ENCODE assay signal across 1 cellular context in genomic region chr3:197394464-197395321, GRCh38.
TF ChIP-seq lines count a peak whose summit lies in the region.

No MANE protein-coding gene starts in this region.

TF ChIP-seq in SK-N-SH, 30 proteins besides CTCF, POLR2A, EP300 and RAD21 (continued from another document):
- TF ChIP-seq REST (IDR thresholded peaks at IDR 0.05; ENCODE audit: low read depth, low read length) (no peak; the same call in 1 of the 2 replicates), IRF3 (IDR thresholded peaks at IDR 0.05; ENCODE audit: low read depth, low read length) (no peak), TAF1 (IDR thresholded peaks at IDR 0.05; ENCODE audit: borderline replicate concordance, low read depth, low read length) (no peak), MAX (IDR thresholded peaks at IDR 0.05; ENCODE audit: low read depth) (peak; percentile 34; the same call in 1 of the 2 replicates), FOSL2 (IDR thresholded peaks at IDR 0.05; ENCODE audit: borderline replicate concordance, low read depth) (peak; percentile 96), YY1 (IDR thresholded peaks at IDR 0.05; ENCODE audit: low read depth) (no peak), ZBTB33 (IDR thresholded peaks at IDR 0.05; ENCODE audit: borderline replicate concordance, low read depth) (0 out of 2 replicates have a peak, but pooled peaks have one; percentile 65), USF2 (IDR thresholded peaks at IDR 0.05; ENCODE audit: borderline replicate concordance, low read depth, low read length) (no peak), RXRA (IDR thresholded peaks at IDR 0.05; ENCODE audit: borderline replicate concordance, low read depth) (peak; percentile 87), MEF2A (IDR thresholded peaks at IDR 0.05; ENCODE audit: borderline replicate concordance, low read depth) (peak; percentile 67; the same call in 1 of the 2 replicates), TEAD4 (IDR thresholded peaks at IDR 0.05; ENCODE audit: borderline replicate concordance, insufficient read depth) (peak; percentile 79; the same call in 1 of the 2 replicates), SMC3 (IDR thresholded peaks at IDR 0.05; ENCODE audit: low read depth, low read length) (0 out of 2 replicates have a peak, but pooled peaks have one; percentile 1), SIN3A (IDR thresholded peaks at IDR 0.05; ENCODE audit: borderline replicate concordance, low read depth, low read length) (no peak; the same call in 1 of the 2 replicates), RCOR1 (IDR thresholded peaks at IDR 0.05; ENCODE audit: low read length) (no peak), POLR2AphosphoS5 (IDR thresholded peaks at IDR 0.05; ENCODE audit: low read depth, low read length) (0 out of 2 replicates have a peak, but pooled peaks have one; percentile 29), CHD2 (IDR thresholded peaks at IDR 0.05; ENCODE audit: low read length, partially characterized antibody) (no peak), NRF1 (IDR thresholded peaks at IDR 0.05; ENCODE audit: low read depth, low read length) (no peak), RFX5 (IDR thresholded peaks at IDR 0.05; ENCODE audit: low read length) (no peak), ELF1 (IDR thresholded peaks at IDR 0.05) (no peak), TCF12 (IDR thresholded peaks at IDR 0.05) (peak; percentile 91), JUND (IDR thresholded peaks at IDR 0.05) (peak; percentile 88), FOXM1 (IDR thresholded peaks at IDR 0.05; ENCODE audit: low read depth) (0 out of 2 replicates have a peak, but pooled peaks have one; percentile 69)
- TF ChIP-seq, protein P1, sequence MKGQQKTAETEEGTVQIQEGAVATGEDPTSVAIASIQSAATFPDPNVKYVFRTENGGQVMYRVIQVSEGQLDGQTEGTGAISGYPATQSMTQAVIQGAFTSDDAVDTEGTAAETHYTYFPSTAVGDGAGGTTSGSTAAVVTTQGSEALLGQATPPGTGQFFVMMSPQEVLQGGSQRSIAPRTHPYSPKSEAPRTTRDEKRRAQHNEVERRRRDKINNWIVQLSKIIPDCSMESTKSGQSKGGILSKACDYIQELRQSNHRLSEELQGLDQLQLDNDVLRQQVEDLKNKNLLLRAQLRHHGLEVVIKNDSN (IDR thresholded peaks at IDR 0.05; ENCODE audit: borderline replicate concordance, low read depth), result no peak
- TF ChIP-seq, protein P2, sequence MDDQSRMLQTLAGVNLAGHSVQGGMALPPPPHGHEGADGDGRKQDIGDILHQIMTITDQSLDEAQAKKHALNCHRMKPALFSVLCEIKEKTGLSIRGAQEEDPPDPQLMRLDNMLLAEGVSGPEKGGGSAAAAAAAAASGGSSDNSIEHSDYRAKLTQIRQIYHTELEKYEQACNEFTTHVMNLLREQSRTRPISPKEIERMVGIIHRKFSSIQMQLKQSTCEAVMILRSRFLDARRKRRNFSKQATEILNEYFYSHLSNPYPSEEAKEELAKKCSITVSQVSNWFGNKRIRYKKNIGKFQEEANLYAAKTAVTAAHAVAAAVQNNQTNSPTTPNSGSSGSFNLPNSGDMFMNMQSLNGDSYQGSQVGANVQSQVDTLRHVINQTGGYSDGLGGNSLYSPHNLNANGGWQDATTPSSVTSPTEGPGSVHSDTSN (IDR thresholded peaks at IDR 0.05), result peak; percentile 80
